In genomic region chr3:69370156-69370944, GRCh38 we compare ENCODE assay signal across 9 cellular contexts. TPM values are rescaled to one million over a fixed set of nuclear protein-coding genes. Genes with fewer than 3 reads are reported as not detected.
DNase-seq lines count a peak whose midpoint lies in the region; TF ChIP-seq lines count a peak whose summit lies in the region.
"Had no signal": no experiment of that assay in that cellular context is flagged by ENCODE, and none has a peak within 500 bp of the region (broad histone marks: within the 10 kb centered on the region; RNA-seq: fewer than 3 reads in every experiment).

No MANE protein-coding gene starts in this region.

- no peaks in the 10 kb centered on the region for H3K36me3 ChIP-seq in OCI-LY7 (ENCODE audit: insufficient read depth, low read length)

- CTCF ChIA-PET in OCI-LY7 (lab: Charles Lee; ENCODE audit: unreplicated experiment), result no interaction called here

- intact Hi-C loops in OCI-LY7 (cut with micrococcal nuclease; ENCODE audit: unreplicated experiment), result no loop called here

- no TSS peak for BruUV-seq in OCI-LY7 (replicated peaks; lab: Mats Ljungman, UMichigan)

- H3K27ac ChIP-seq in OCI-LY7 (ENCODE audit: low read depth, low read length, poor library complexity, severe bottlenecking), result no peak overlapping the region
- H3K27ac ChIP-seq: hepatocyte had no signal

- DNase-seq in Ammon's horn (ENCODE audit: low spot score) (peak; percentile 82), MV-4-11 (lab: John Stamatoyannopoulos, UW) (peak; percentile 38), epithelial cell of esophagus (ENCODE audit: low read depth) (peak; percentile 87), nucleus accumbens (lab: John Stamatoyannopoulos, UW) (peak in 41 of 56 donors; percentile 10 to 71 (median 39)), NCI-H2107 (lab: John Stamatoyannopoulos, UW) (no peak), OCI-LY7 (ENCODE audit: low spot score) (no peak), NOMO-1 (lab: John Stamatoyannopoulos, UW; ENCODE audit: unreplicated experiment in 2 of 2) (no peak), NCI-H82 (lab: John Stamatoyannopoulos, UW) (no peak)

- no peak overlapping the region for H2AFZ ChIP-seq in OCI-LY7 (ENCODE audit: low read length)
- H2AFZ ChIP-seq: hepatocyte had no signal

- no peak overlapping the region for H3K4me2 ChIP-seq in OCI-LY7 (ENCODE audit: low read length)
- H3K4me2 ChIP-seq: hepatocyte had no signal

- H3K4me1 ChIP-seq in OCI-LY7 (ENCODE audit: insufficient read depth, low read length, poor library complexity, severe bottlenecking), result no peaks in the 10 kb centered on the region

- H3K4me3 ChIP-seq in epithelial cell of esophagus (ENCODE audit: low read length), result peak overlapping the region; percentile 12
- H3K4me3 ChIP-seq in OCI-LY7 (ENCODE audit: low read depth, low read length, poor library complexity, severe bottlenecking), result no peak overlapping the region
- H3K4me3 ChIP-seq: hepatocyte had no signal

- no peaks in the 10 kb centered on the region for H4K20me1 ChIP-seq in OCI-LY7 (ENCODE audit: insufficient read depth, low read length)

- no peaks in the 10 kb centered on the region for H3K9me3 ChIP-seq in OCI-LY7 (ENCODE audit: low read length)

- no peaks in the 10 kb centered on the region for H3K9me2 ChIP-seq in OCI-LY7 (ENCODE audit: insufficient read depth, low read length)

- POLR2A ChIA-PET in OCI-LY7 (lab: Charles Lee), result no interaction called here

- no peaks in the 10 kb centered on the region for H3K79me2 ChIP-seq in OCI-LY7 (ENCODE audit: insufficient read depth, low read depth, low read length)
- H3K79me2 ChIP-seq: hepatocyte had no signal

- no peak for TF ChIP-seq CTCF in epithelial cell of esophagus (IDR thresholded peaks at IDR 0.05; ENCODE audit: insufficient read depth, low read depth, low read length, missing control alignments)
- TF ChIP-seq CTCF in OCI-LY7 (conservative IDR thresholded peaks at IDR 0.05; ENCODE audit: low read length), result no peak

RNA-seq across cellular contexts. Expression of gene FRMD4B, which starts 15.5 kb away (rescaled TPM):
- not detected in 2 replicates for total RNA-seq in OCI-LY7 (2014; rRNA removed; shearing (Covaris generic))
- total RNA-seq in OCI-LY7 (2022), result not detected in 2 replicates

Comparison
In these comparisons a context has a peak if more than half of its experiments do, and no peak if none do; other contexts are left out.
1. DNase-seq: peak in Ammon's horn (single experiment), MV-4-11 (single experiment), epithelial cell of esophagus (single experiment) and nucleus accumbens (41 of 56); none in NCI-H2107 (single experiment), OCI-LY7 (single experiment), NOMO-1 (0 of 2) and NCI-H82 (single experiment).